8 cellular contexts compared by ENCODE assay signal in the genomic region with DNA sequence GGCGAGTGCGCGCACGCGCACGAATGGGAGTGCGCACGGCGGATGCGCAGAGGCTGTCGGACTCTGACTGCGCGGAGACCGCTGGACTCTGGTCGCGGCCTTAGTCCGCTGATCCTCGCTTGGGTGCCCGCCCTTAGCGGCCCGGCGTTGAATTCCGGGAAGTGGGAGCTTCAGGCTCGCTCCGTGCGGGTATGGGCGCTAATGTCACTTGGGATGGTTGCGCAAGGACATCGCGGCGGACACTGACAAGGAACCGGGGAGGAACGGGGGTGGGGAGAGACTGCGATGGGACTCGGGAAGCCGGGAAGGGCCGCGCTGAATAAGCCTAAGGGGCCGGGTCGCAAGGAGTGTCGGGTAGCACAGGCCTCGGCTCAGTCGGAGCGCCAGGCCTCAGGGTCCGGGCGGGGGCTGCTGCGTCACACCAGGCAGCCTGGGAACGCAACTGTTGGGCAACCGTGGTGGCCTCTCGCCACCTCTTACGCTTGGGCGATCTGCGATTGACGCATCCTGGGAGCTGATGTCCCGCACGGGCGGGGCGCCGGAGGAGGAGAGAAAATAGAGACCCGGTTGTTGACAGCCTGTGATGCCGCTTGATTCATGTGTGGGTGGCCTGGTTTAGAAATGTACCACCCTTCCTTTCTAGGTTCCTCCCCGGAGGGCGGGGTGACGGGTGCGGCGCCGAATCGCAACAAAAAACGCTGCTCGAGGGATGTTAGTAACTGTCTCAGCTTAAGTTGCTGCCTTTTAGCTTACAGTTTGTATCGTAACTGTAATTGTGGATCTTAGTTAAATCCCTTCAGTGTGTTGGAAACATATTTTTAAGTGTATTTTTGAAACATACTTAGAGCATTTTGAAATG. TPM values are rescaled to one million over a fixed set of nuclear protein-coding genes. Genes with fewer than 3 reads are reported as not detected.
A peak's percentile ranks its signal among the peaks of the same experiment; 100 is the strongest.
DNase-seq lines count a peak whose midpoint lies in the region; ATAC-seq lines count a peak whose summit lies in the region.

No MANE protein-coding gene starts in this region.

- ATAC-seq in GM18502 (IDR thresholded peaks at IDR 0.05; ENCODE audit: poor library complexity, unreplicated experiment), result peak; percentile 70
- peak; percentile 57 for ATAC-seq in HG02885 (IDR thresholded peaks at IDR 0.05; ENCODE audit: poor library complexity, unreplicated experiment)

- peak; percentile 61 for DNase-seq in NCI-H187 treated with DMSO at 0.1 percent for 48 hours (lab: John Stamatoyannopoulos, UW)
- DNase-seq in T1000 (lab: John Stamatoyannopoulos, UW), result peak; percentile 90
- DNase-seq in astrocyte of the hippocampus (ENCODE audit: low read depth, low spot score), result peak; percentile 92
- peak; percentile 84 to 85 for DNase-seq in hippocampal formation (lab: John Stamatoyannopoulos, UW)
- peak; percentile 96 for DNase-seq in renal cortical epithelial cell (ENCODE audit: low read depth)
- DNase-seq in OCI-M2 (lab: John Stamatoyannopoulos, UW; ENCODE audit: unreplicated experiment), result no peak

RNA-seq across cellular contexts. Expression of gene CHD1, which starts 0.5 kb away (rescaled TPM):
- total RNA-seq in renal cortical epithelial cell, result 65.8 and 91.1 TPM in 2 replicates
